8 cellular contexts compared by ENCODE assay signal in the genomic region with DNA sequence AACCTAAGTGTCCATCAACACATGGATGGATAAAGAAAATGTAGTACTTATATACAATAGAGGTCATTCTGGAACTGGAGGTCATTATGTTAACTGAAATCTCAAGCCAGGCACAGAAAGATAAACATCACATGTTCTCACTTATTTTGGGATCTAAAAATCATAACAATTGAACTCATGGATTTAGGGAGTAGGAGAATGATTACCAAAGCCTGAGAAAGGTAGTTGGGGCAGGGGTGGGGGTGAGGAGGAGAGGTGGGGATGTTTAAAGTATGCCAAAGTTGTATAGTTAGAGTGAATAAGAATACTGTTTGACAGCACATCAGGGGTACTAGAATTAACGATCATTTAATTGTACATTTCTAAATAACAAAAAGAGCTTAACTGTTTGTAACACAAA.
"Had no signal": no experiment of that assay in that cellular context is flagged by ENCODE, and none has a peak within 500 bp of the region (broad histone marks: within the 10 kb centered on the region; RNA-seq: fewer than 3 reads in every experiment).

No MANE protein-coding gene starts in this region.

- H3K27ac ChIP-seq: HL-60, KMS-11 had no signal

- H3K4me2 ChIP-seq: KMS-11 had no signal

- H3K27ac Mint-ChIP-seq: IgD-negative memory B cell had no signal

- H3K9ac ChIP-seq: KMS-11 had no signal

- ATAC-seq: HepG2, K562 had no signal

- H3K4me3 Mint-ChIP-seq: IgD-negative memory B cell had no signal

- DNase-seq: IMR-90, KBM-7, KG1 had no signal

- H3K4me3 ChIP-seq: K562 had no signal

- H3K4me1 Mint-ChIP-seq: IgD-negative memory B cell had no signal
